In genomic region chr3:152199069-152199838, GRCh38 we compare ENCODE assay signal across 9 cellular contexts.
DNase-seq lines count a peak whose midpoint lies in the region; ATAC-seq, FAIRE-seq and TF ChIP-seq lines count a peak whose summit lies in the region.
"Had no signal": no experiment of that assay in that cellular context is flagged by ENCODE, and none has a peak within 500 bp of the region (broad histone marks: within the 10 kb centered on the region; RNA-seq: fewer than 3 reads in every experiment).

No MANE protein-coding gene starts in this region.

- no peak for TF ChIP-seq RAD21 in A549 (conservative IDR thresholded peaks at IDR 0.05 in 1 of 2, IDR thresholded peaks at IDR 0.05 in 1 of 2)

- no peak for TF ChIP-seq EP300 in A549 (IDR thresholded peaks at IDR 0.05)

- CTCF ChIA-PET in A549 (lab: Yijun Ruan, JAX) = interaction anchor here (0.8 to 1.7 kb wide), 3 partner anchors 9 to 20 kb away, joined by 3 to 4 read pairs (median 3); no protein-coding TSS in a partner anchor

- H3K79me1 ChIP-seq in trophoblast cell (ENCODE audit: low read length) = no peaks in the 10 kb centered on the region

- no peak overlapping the region for H2BK5ac ChIP-seq in trophoblast cell (ENCODE audit: low read depth, low read length, poor library complexity)

- H3K4me1 ChIP-seq in A549 = peaks cover 33% of the 10 kb centered on the region
- H3K4me1 ChIP-seq in HAP-1 = no peaks in the 10 kb centered on the region
- no peaks in the 10 kb centered on the region for H3K4me1 ChIP-seq in trophoblast cell (ENCODE audit: control insufficient read depth in 1 of 2, insufficient read depth in 2 of 2, low read length in 2 of 2)

- peak overlapping the region; percentile 98 for H3K27ac Mint-ChIP-seq in memory B cell
- H3K27ac Mint-ChIP-seq: type B pancreatic cell had no signal

- H2AK5ac ChIP-seq in trophoblast cell (ENCODE audit: low read length) = no peak overlapping the region

- no peaks in the 10 kb centered on the region for H3K9me3 ChIP-seq in A549
- no peaks in the 10 kb centered on the region for H3K9me3 ChIP-seq in SU-DHL-6 (ENCODE audit: insufficient read depth, low read length)
- no peaks in the 10 kb centered on the region for H3K9me3 ChIP-seq in HAP-1
- H3K9me3 ChIP-seq in trophoblast cell (ENCODE audit: insufficient read depth, low read depth, low read length) = no peaks in the 10 kb centered on the region

- ATAC-seq in A549 = peak in 1 of 2 experiments; percentile 46; a peak in 3 of 6 replicates
- peak; percentile 31 for ATAC-seq in GM19351 (IDR thresholded peaks at IDR 0.05; ENCODE audit: unreplicated experiment)
- ATAC-seq in memory B cell (ENCODE audit: low read depth) = peak; percentile 64
- no peak for ATAC-seq in GM19395 (IDR thresholded peaks at IDR 0.05; ENCODE audit: unreplicated experiment)

- H3K9ac ChIP-seq in SU-DHL-6 (ENCODE audit: low read length) = peak overlapping the region; percentile 61
- no peak overlapping the region for H3K9ac ChIP-seq in trophoblast cell (ENCODE audit: low read length)

- H3K14ac ChIP-seq in trophoblast cell (ENCODE audit: low read length) = no peak overlapping the region

- no peak overlapping the region for H3K18ac ChIP-seq in trophoblast cell (ENCODE audit: low read length)

- no peak overlapping the region; the same call in 1 of the 3 replicates for H3K4me2 ChIP-seq in A549
- peak overlapping the region; percentile 99 for H3K4me2 ChIP-seq in SU-DHL-6 (ENCODE audit: low read depth, low read length, poor library complexity, severe bottlenecking)
- H3K4me2 ChIP-seq in trophoblast cell (ENCODE audit: low read length) = no peak overlapping the region

- H4K20me1 ChIP-seq in SU-DHL-6 (ENCODE audit: low read depth, low read length) = no peaks in the 10 kb centered on the region

- no peaks in the 10 kb centered on the region for H3K36me3 Mint-ChIP-seq in memory B cell
- H3K36me3 Mint-ChIP-seq: type B pancreatic cell had no signal

- peaks cover 7% of the 10 kb centered on the region; the same call in 1 of the 2 replicates for H3K79me2 ChIP-seq in SU-DHL-6 (ENCODE audit: insufficient read depth, low read length)
- no peaks in the 10 kb centered on the region for H3K79me2 ChIP-seq in trophoblast cell (ENCODE audit: control insufficient read depth, insufficient read depth, low read length, poor library complexity)

- H2BK12ac ChIP-seq in trophoblast cell (ENCODE audit: low read length) = no peak overlapping the region

- H4K91ac ChIP-seq in trophoblast cell (ENCODE audit: low read depth, low read length) = no peak overlapping the region

- peaks cover 43% of the 10 kb centered on the region for H3K4me1 Mint-ChIP-seq in memory B cell

- H3K4me3 Mint-ChIP-seq in memory B cell = peak overlapping the region; percentile 71
- H3K4me3 Mint-ChIP-seq: type B pancreatic cell had no signal

- FAIRE-seq in A549 (lab: Jason Lieb, UNC) = peak; percentile 32

- H3K4me3 ChIP-seq in A549 (no peak overlapping the region), SU-DHL-6 (ENCODE audit: insufficient read depth, low read length, poor library complexity, severe bottlenecking) (peak overlapping the region; percentile 49), HAP-1 (no peak overlapping the region), trophoblast cell (ENCODE audit: low read depth, low read length) (no peak overlapping the region)

- no peaks in the 10 kb centered on the region for H3K9me3 Mint-ChIP-seq in memory B cell
- H3K9me3 Mint-ChIP-seq: type B pancreatic cell had no signal

- TF ChIP-seq POLR2A in A549 (IDR thresholded peaks at IDR 0.05; ENCODE audit: low read length) = no peak

- H3K36me3 ChIP-seq in SU-DHL-6 (ENCODE audit: low read length) = no peaks in the 10 kb centered on the region
- H3K36me3 ChIP-seq in HAP-1 (replicated peaks) = no peaks in the 10 kb centered on the region
- H3K36me3 ChIP-seq in trophoblast cell (ENCODE audit: control insufficient read depth in 1 of 2, insufficient read depth in 2 of 2, low read length in 2 of 2) = no peaks in the 10 kb centered on the region

- H3K27ac ChIP-seq in A549 (no peak overlapping the region), SU-DHL-6 (ENCODE audit: low read depth, low read length) (peak overlapping the region; percentile 96), trophoblast cell (ENCODE audit: low read depth, low read length) (no peak overlapping the region)

- no peak overlapping the region for H4K12ac ChIP-seq in trophoblast cell (ENCODE audit: low read depth, low read length)

- no peak overlapping the region for H4K8ac ChIP-seq in trophoblast cell (ENCODE audit: low read depth, low read length)

- H2AFZ ChIP-seq in SU-DHL-6 (ENCODE audit: low read depth, low read length, severe bottlenecking) (peak overlapping the region; percentile 82), trophoblast cell (ENCODE audit: insufficient read depth, low read length, poor library complexity) (no peak overlapping the region)

- no peaks in the 10 kb centered on the region for H3K9me2 ChIP-seq in SU-DHL-6 (replicated peaks; ENCODE audit: insufficient read depth, low read length)

- H3K27me3 ChIP-seq in SU-DHL-6 (ENCODE audit: low read length) (no peaks in the 10 kb centered on the region), HAP-1 (ENCODE audit: low read depth) (no peaks in the 10 kb centered on the region), trophoblast cell (ENCODE audit: insufficient read depth, low read length) (no peaks in the 10 kb centered on the region)

- POLR2A ChIA-PET in A549 (lab: Yijun Ruan, JAX) = no interaction called here

- no peak for DNase-seq in A549 (ENCODE audit: low read depth in 1 of 2, low spot score in 1 of 2)
- peak in 1 of 2 donors; percentile 20 for DNase-seq in memory B cell (ENCODE audit: low spot score in 2 of 2)
- no peak for DNase-seq in HAP-1 (ENCODE audit: low spot score in 2 of 2)
- DNase-seq in trophoblast cell = no peak
- DNase-seq in glomerular visceral epithelial cell (ENCODE audit: extremely low spot score) = no peak

- peaks cover 56% of the 10 kb centered on the region for H3F3A ChIP-seq in SU-DHL-6 (ENCODE audit: insufficient read depth)

- H2BK120ac ChIP-seq in trophoblast cell (ENCODE audit: insufficient read depth, low read length, poor library complexity) = no peak overlapping the region

- WGBS in A549 (ENCODE audit: missing lambda C conversion rate) = 71% methylated on average over 3 of the region's 3 CpGs
- WGBS in trophoblast cell (ENCODE audit: extremely low coverage, insufficient coverage, insufficient read length) = no CpG with 5 or more reads among the region's 3 CpGs

- no peak overlapping the region for H3K23ac ChIP-seq in trophoblast cell (ENCODE audit: low read length)

- no peaks in the 10 kb centered on the region for H3K27me3 Mint-ChIP-seq in memory B cell
- H3K27me3 Mint-ChIP-seq: type B pancreatic cell had no signal

- no peak overlapping the region for H3K4ac ChIP-seq in trophoblast cell (ENCODE audit: low read depth, low read length)

- TF ChIP-seq CTCF in A549 (IDR thresholded peaks at IDR 0.05) (no peak), SU-DHL-6 (IDR thresholded peaks at IDR 0.05; ENCODE audit: insufficient read depth, low read length, poor library complexity, severe bottlenecking) (no peak)

- in situ Hi-C loops in HAP-1 (cut with MboI; ENCODE audit: low sequenced_read_pairs) = no loop called here

TF ChIP-seq in A549, 52 proteins besides CTCF, POLR2A, EP300 and RAD21:
- TF ChIP-seq ZSCAN20 (CRISPR knock-in tag; IDR thresholded peaks at IDR 0.05) = no peak
- TF ChIP-seq NPAS2 (CRISPR knock-in tag; IDR thresholded peaks at IDR 0.05; ENCODE audit: borderline replicate concordance) = no peak
- TF ChIP-seq, protein P1, sequence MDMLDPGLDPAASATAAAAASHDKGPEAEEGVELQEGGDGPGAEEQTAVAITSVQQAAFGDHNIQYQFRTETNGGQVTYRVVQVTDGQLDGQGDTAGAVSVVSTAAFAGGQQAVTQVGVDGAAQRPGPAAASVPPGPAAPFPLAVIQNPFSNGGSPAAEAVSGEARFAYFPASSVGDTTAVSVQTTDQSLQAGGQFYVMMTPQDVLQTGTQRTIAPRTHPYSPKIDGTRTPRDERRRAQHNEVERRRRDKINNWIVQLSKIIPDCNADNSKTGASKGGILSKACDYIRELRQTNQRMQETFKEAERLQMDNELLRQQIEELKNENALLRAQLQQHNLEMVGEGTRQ (IDR thresholded peaks at IDR 0.05) = no peak
- TF ChIP-seq CEBPB (IDR thresholded peaks at IDR 0.05) = no peak
- TF ChIP-seq, protein P2, sequence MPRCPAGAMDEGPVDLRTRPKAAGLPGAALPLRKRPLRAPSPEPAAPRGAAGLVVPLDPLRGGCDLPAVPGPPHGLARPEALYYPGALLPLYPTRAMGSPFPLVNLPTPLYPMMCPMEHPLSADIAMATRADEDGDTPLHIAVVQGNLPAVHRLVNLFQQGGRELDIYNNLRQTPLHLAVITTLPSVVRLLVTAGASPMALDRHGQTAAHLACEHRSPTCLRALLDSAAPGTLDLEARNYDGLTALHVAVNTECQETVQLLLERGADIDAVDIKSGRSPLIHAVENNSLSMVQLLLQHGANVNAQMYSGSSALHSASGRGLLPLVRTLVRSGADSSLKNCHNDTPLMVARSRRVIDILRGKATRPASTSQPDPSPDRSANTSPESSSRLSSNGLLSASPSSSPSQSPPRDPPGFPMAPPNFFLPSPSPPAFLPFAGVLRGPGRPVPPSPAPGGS (IDR thresholded peaks at IDR 0.05) = no peak
- no peak for TF ChIP-seq HOXA7 (CRISPR knock-in tag; IDR thresholded peaks at IDR 0.05)
- TF ChIP-seq HOXB13 (CRISPR knock-in tag; IDR thresholded peaks at IDR 0.05; ENCODE audit: low read depth) = no peak
